Comparison of ENCODE assay signal across 1 cellular context in genomic region chr15:100198442-100198841, GRCh38.
A peak's percentile ranks its signal among the peaks of the same experiment; 100 is the strongest.
TF ChIP-seq lines count a peak whose summit lies in the region.

No MANE protein-coding gene starts in this region.

TF ChIP-seq in SK-N-SH, 30 proteins besides CTCF, POLR2A, EP300 and RAD21 (continued from another document):
- no peak for TF ChIP-seq USF1 (IDR thresholded peaks at IDR 0.05; ENCODE audit: borderline replicate concordance, low read depth)
- TF ChIP-seq MAX (IDR thresholded peaks at IDR 0.05; ENCODE audit: low read depth) = no peak
- TF ChIP-seq IRF3 (IDR thresholded peaks at IDR 0.05; ENCODE audit: low read depth, low read length) = no peak
- TF ChIP-seq PBX3 (IDR thresholded peaks at IDR 0.05) = no peak
- TF ChIP-seq GABPA (IDR thresholded peaks at IDR 0.05; ENCODE audit: low read depth) = no peak
- peak; percentile 65; the same call in 1 of the 2 replicates for TF ChIP-seq RCOR1 (IDR thresholded peaks at IDR 0.05; ENCODE audit: low read length)
- no peak for TF ChIP-seq MXI1 (IDR thresholded peaks at IDR 0.05; ENCODE audit: low read depth, low read length)
- TF ChIP-seq NFIC (IDR thresholded peaks at IDR 0.05; ENCODE audit: borderline replicate concordance) = no peak
- no peak for TF ChIP-seq USF2 (IDR thresholded peaks at IDR 0.05; ENCODE audit: borderline replicate concordance, low read depth, low read length)
- TF ChIP-seq FOSL2 (IDR thresholded peaks at IDR 0.05; ENCODE audit: borderline replicate concordance, low read depth) = no peak
- TF ChIP-seq FOXM1 (IDR thresholded peaks at IDR 0.05; ENCODE audit: low read depth) = no peak
- TF ChIP-seq REST (IDR thresholded peaks at IDR 0.05; ENCODE audit: low read depth, low read length) = no peak
